Comparison of ENCODE assay signal across 8 cellular contexts in the genomic region with DNA sequence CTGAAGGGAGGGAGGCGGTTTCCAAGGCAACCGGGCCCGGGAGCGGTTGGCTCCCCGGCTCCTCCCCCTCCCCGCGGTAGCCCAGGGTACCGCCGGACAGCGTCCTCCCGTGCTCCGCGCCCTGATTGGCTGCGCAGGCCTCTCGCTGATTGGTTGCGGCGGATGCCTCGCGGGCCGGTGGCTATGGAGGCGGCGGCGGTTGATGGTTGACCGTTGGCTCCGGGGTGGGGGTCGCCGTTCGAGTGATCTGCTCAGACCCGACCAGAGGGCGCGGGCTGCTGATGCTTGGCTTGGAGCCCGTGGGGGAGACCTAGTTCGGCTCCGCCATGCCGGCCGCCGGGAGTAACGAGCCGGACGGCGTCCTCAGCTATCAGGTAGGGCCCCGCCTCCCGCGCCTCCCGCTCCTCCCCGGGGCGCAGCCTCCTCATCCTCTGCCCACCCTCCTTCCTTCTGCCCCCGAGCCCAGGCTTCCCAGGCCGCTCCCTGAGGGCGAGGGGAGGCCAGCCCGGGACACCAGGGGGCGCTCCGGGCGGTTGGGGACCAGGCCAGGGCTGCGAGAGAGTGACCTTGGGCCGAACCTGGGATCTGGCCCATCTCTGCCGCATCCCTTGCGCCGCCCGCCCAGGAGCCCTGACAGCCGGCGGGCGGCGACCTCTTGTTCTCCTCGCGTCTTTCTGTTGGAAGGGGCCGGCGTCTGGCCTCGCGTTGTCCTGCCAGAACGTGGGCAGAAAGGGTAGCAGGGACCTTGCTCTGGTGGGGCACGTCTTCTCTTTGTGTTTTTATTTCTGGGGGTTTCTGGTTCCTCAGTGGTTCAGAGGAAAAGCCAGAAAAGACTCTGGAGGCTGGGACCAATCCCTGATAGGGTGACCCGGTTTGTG. TPM values are rescaled to one million over a fixed set of nuclear protein-coding genes. Genes with fewer than 3 reads are reported as not detected.
A peak's percentile ranks its signal among the peaks of the same experiment; 100 is the strongest.
DNase-seq lines count a peak whose midpoint lies in the region; ATAC-seq, FAIRE-seq and TF ChIP-seq lines count a peak whose summit lies in the region.

TSS of gene SLC4A8 (plus strand) at position 170 of the 878 bp plus-strand sequence. CDS start at position 327, 157 bp downstream.

- POLR2A ChIA-PET in CD4-positive, alpha-beta memory T cell (lab: Charles Lee; ENCODE audit: partially characterized antibody) = interaction anchor here (0.6 to 0.8 kb wide), 2 partner anchors 56 to 207 kb away, joined by 3 to 4 read pairs; partner anchors contain the start of gene POU6F1
- POLR2A ChIA-PET in endothelial cell of umbilical vein (lab: Charles Lee) = interaction anchor here (0.6 kb wide), 1 partner anchor 331 kb away, joined by 3 read pairs; no protein-coding TSS in a partner anchor

- no peaks in the 10 kb centered on the region for H3K27me3 ChIP-seq in CD4-positive, alpha-beta memory T cell (ENCODE audit: insufficient read depth, low read length)
- no peaks in the 10 kb centered on the region for H3K27me3 ChIP-seq in endothelial cell of umbilical vein (ENCODE audit: control insufficient read depth in 2 of 2, insufficient read depth in 2 of 2, low read length in 2 of 2)

- H3K9me3 ChIP-seq in CD4-positive, alpha-beta memory T cell (ENCODE audit: control insufficient read depth in 1 of 2, low read length in 2 of 2) = no peaks in the 10 kb centered on the region
- no peaks in the 10 kb centered on the region for H3K9me3 ChIP-seq in endothelial cell of umbilical vein (replicated peaks; ENCODE audit: control insufficient read depth, insufficient read depth, low read length)

- peak within 1 kb of the TSS; percentile 52 for H3K4me2 ChIP-seq in endothelial cell of umbilical vein (ENCODE audit: insufficient read depth, low read length)

- no peaks in the 10 kb centered on the region for H3K79me2 ChIP-seq in endothelial cell of umbilical vein (ENCODE audit: control insufficient read depth, insufficient read depth, low read length)

- peak; percentile 86 to 91 for TF ChIP-seq CTCF in endothelial cell of umbilical vein (IDR thresholded peaks at IDR 0.05; ENCODE audit: extremely low read depth in 1 of 2, insufficient read depth in 1 of 2, low read depth in 1 of 2, low read length in 2 of 2)

- H3K9ac ChIP-seq in endothelial cell of umbilical vein (replicated peaks; ENCODE audit: extremely low read depth, insufficient read depth, low read length) = no peak within 1 kb of the TSS

- H3K9me3 Mint-ChIP-seq in CD4-positive, alpha-beta memory T cell = no peaks in the 10 kb centered on the region

- ATAC-seq in GM19463 (IDR thresholded peaks at IDR 0.05; ENCODE audit: unreplicated experiment) = peak; percentile 93

- no peaks in the 10 kb centered on the region for H3K27me3 Mint-ChIP-seq in CD4-positive, alpha-beta memory T cell

- H3K4me1 Mint-ChIP-seq in CD4-positive, alpha-beta memory T cell = peaks cover 9 to 10% (median 10%) of the 10 kb centered on the region in 4 donors

- peak within 1 kb of the TSS; percentile 91 for H2AFZ ChIP-seq in endothelial cell of umbilical vein (ENCODE audit: low read depth, low read length)

- CTCF ChIA-PET in CD4-positive, alpha-beta memory T cell (lab: Charles Lee; ENCODE audit: partially characterized antibody) = interaction anchor here (0.6 to 1.7 kb wide), 6 partner anchors 8 to 107 kb away, joined by 3 to 4 read pairs (median 3); no protein-coding TSS in a partner anchor
- CTCF ChIA-PET in endothelial cell of umbilical vein (lab: Charles Lee) = interaction anchor here (0.7 to 10.5 kb wide), 8 partner anchors 42 to 450 kb away, joined by 3 to 140 read pairs (median 4); no protein-coding TSS in a partner anchor

- TF ChIP-seq POLR2A in endothelial cell of umbilical vein (IDR thresholded peaks at IDR 0.05; ENCODE audit: low read depth, low read length) = peak; percentile 37

- dilution Hi-C loops in endothelial cell of umbilical vein (cut with MboI; ENCODE audit: extremely low pct_ligation_motif_present, low sequenced_read_pairs) = no loop called here

- intact Hi-C loops in CD4-positive, alpha-beta memory T cell (cut with micrococcal nuclease) = loop anchor here (1.0 to 5.0 kb wide), 5 partner anchors 57 to 452 kb away; no protein-coding TSS in a partner anchor
- intact Hi-C loops in endothelial cell of umbilical vein (cut with micrococcal nuclease) = loop anchor here (1.0 to 5.0 kb wide), 2 partner anchors 252 to 399 kb away; no protein-coding TSS in a partner anchor

- no peaks in the 10 kb centered on the region for H3K36me3 Mint-ChIP-seq in CD4-positive, alpha-beta memory T cell

- H3K27ac ChIP-seq in CD4-positive, alpha-beta memory T cell (ENCODE audit: low read depth, low read length) = peak within 1 kb of the TSS; percentile 8
- H3K27ac ChIP-seq in endothelial cell of umbilical vein (ENCODE audit: insufficient read depth, low read depth, low read length) = no peak within 1 kb of the TSS

- FAIRE-seq in endothelial cell of umbilical vein (lab: Jason Lieb, UNC) = peak; percentile 90

- H3K27ac Mint-ChIP-seq in CD4-positive, alpha-beta memory T cell = peak within 1 kb of the TSS in 5 of 7 donors; percentile 72 to 88 (median 85)

- no TSS peak for BruUV-seq in endothelial cell of umbilical vein (replicated peaks; lab: Mats Ljungman, UMichigan)

- DNase-seq in CD4-positive, alpha-beta memory T cell = peak; percentile 62 to 74 (median 66)
- peak; percentile 62 for DNase-seq in HPDE6-E6E7 (ENCODE audit: extremely low spot score)
- peak; percentile 59 to 69 for DNase-seq in NOMO-1 (lab: John Stamatoyannopoulos, UW; ENCODE audit: unreplicated experiment in 2 of 2)
- DNase-seq in activated CD8-positive, alpha-beta memory T cell treated with anti-CD3 and anti-CD28 coated beads, Interleukin-2, amount 50 U/mL, for 4 hours = peak; percentile 68
- peak; percentile 78 for DNase-seq in endothelial cell of umbilical vein (ENCODE audit: low read depth, low spot score)
- peak; percentile 98 for DNase-seq in midbrain (lab: John Stamatoyannopoulos, UW)
- peak; percentile 41 to 61 for DNase-seq in stimulated activated CD8-positive, alpha-beta memory T cell treated with anti-CD3 and anti-CD28 coated beads, Interleukin-15, amount 100 ng/mL, for 4 hours (ENCODE audit: low read depth in 2 of 2)

- H3K9me1 ChIP-seq in endothelial cell of umbilical vein (replicated peaks; ENCODE audit: control insufficient read depth, extremely low read depth, insufficient read depth, low read length) = no peaks in the 10 kb centered on the region

- H3K4me3 Mint-ChIP-seq in CD4-positive, alpha-beta memory T cell = peak within 1 kb of the TSS; percentile 80 to 88 (median 86)

- peaks cover 6% of the 10 kb centered on the region for H3K4me1 ChIP-seq in CD4-positive, alpha-beta memory T cell (ENCODE audit: insufficient read depth, low read length)
- H3K4me1 ChIP-seq in endothelial cell of umbilical vein (ENCODE audit: control insufficient read depth, extremely low read depth, insufficient read depth, low read length) = peaks cover 7% of the 10 kb centered on the region

- H4K20me1 ChIP-seq in endothelial cell of umbilical vein (replicated peaks; ENCODE audit: control insufficient read depth, extremely low read depth, insufficient read depth, low read length) = no peaks in the 10 kb centered on the region

- H3K36me3 ChIP-seq in CD4-positive, alpha-beta memory T cell (ENCODE audit: insufficient read depth, low read length) = no peaks in the 10 kb centered on the region
- no peaks in the 10 kb centered on the region for H3K36me3 ChIP-seq in endothelial cell of umbilical vein (ENCODE audit: control insufficient read depth in 2 of 2, extremely low read depth in 1 of 2, insufficient read depth in 2 of 2, low read length in 2 of 2)

- H3K4me3 ChIP-seq in CD4-positive, alpha-beta memory T cell (ENCODE audit: low read length in 2 of 2) = peak within 1 kb of the TSS; percentile 4 to 51
- H3K4me3 ChIP-seq in endothelial cell of umbilical vein (replicated peaks in 1 of 3; ENCODE audit: insufficient read depth in 1 of 3, low read depth in 1 of 3, low read length in 3 of 3) = peak within 1 kb of the TSS; percentile 21 to 59 (median 33)

TF ChIP-seq in endothelial cell of umbilical vein, 7 proteins besides CTCF, POLR2A, EP300 and RAD21:
- TF ChIP-seq JUN (IDR thresholded peaks at IDR 0.05; ENCODE audit: borderline replicate concordance, insufficient read depth, insufficient read length, low read depth) (no peak), MYC (IDR thresholded peaks at IDR 0.05; ENCODE audit: low read depth, low read length) (no peak), GATA2 (IDR thresholded peaks at IDR 0.05; ENCODE audit: insufficient read depth, insufficient read length, low read depth, low read length) (no peak), FOS (IDR thresholded peaks at IDR 0.05; ENCODE audit: borderline replicate concordance, insufficient read depth, low read length) (no peak), POLR2AphosphoS5 (IDR thresholded peaks at IDR 0.05; ENCODE audit: insufficient read depth, low read depth, low read length) (no peak), EZH2 (IDR thresholded peaks at IDR 0.05; ENCODE audit: borderline replicate concordance, low read depth, low read length, severe bottlenecking) (no peak)
- TF ChIP-seq, protein P1, sequence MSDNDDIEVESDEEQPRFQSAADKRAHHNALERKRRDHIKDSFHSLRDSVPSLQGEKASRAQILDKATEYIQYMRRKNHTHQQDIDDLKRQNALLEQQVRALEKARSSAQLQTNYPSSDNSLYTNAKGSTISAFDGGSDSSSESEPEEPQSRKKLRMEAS (IDR thresholded peaks at IDR 0.05; ENCODE audit: insufficient read depth, insufficient read length) = no peak
TF ChIP-seq in endothelial cell of umbilical vein: peak in this region for 0.

RNA-seq across cellular contexts. Expression of gene SLC4A8, which starts in this region (rescaled TPM):
- under 1 TPM; 0.47 to 0.69 TPM for total RNA-seq in CD4-positive, alpha-beta memory T cell
- under 1 TPM; 0.14 to 0.77 TPM for polyA plus RNA-seq in CD4-positive, alpha-beta memory T cell
- total RNA-seq in endothelial cell of umbilical vein = 7.1 and 9.7 TPM in 2 replicates
- 3.0 and 4.7 TPM in 2 replicates for polyA plus RNA-seq in endothelial cell of umbilical vein
- 2.4 and 3.2 TPM in 2 replicates for polyA plus RNA-seq in endothelial cell of umbilical vein (2011; cell fraction: cytosol; rRNA removed)
- polyA plus RNA-seq in endothelial cell of umbilical vein (2011; cell fraction: nucleus; rRNA removed) = 6.9 and 7.4 TPM in 2 replicates
- polyA plus RNA-seq in endothelial cell of umbilical vein (2012) = 2.6 and 5.2 TPM in 2 replicates
- 8.2 and 13.0 TPM in 2 replicates for polyA minus RNA-seq in endothelial cell of umbilical vein
- polyA minus RNA-seq in endothelial cell of umbilical vein (2011; cell fraction: cytosol; rRNA and poly(A)+ RNA removed) = not detected
- polyA minus RNA-seq in endothelial cell of umbilical vein (2011; cell fraction: nucleus; rRNA and poly(A)+ RNA removed) = 9.4 and 11.9 TPM in 2 replicates

Comparison
In these comparisons a context has a peak if more than half of its experiments do, and no peak if none do; other contexts are left out.
1. Peak in DNase-seq, H3K4me3 ChIP-seq and H3K27ac ChIP-seq in CD4-positive, alpha-beta memory T cell; RNA of the gene not detected or under 1 TPM.